ENCODE assay signal across 11 cellular contexts in the genomic region with DNA sequence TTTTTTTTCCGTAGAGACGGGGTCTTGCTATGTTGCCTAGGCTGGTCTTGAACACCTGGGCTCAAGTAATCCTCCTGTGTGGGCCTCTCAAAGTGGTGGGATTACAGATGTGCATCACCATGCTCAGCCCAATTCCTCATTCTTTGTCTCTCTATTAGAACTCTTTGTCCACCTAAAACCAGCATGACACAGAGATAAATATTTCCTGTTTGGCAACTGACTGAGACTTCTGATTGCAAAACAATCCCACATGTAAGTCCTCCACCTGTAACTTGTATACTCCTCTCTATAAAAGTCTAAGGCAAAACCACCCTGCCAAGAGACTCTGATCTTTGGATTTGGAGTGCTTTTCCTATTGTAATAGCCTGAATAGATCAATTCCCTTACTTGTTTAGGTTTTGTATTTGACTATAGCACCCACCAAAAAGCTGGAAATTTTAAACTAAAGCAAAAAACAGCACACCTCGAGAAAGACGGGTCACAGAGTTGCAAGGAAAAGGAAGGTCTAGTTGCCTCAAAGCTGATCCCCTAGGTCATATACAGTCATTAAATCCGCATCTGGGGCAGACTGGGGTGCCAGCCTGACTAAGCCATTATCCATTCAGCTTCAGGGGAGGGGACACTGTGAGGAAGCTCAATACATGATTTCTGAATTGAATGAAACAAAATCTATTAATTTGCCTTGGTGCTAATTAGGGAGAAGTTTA. TPM values are rescaled to one million over a fixed set of nuclear protein-coding genes. Genes with fewer than 3 reads are reported as not detected.
DNase-seq lines count a peak whose midpoint lies in the region; TF ChIP-seq lines count a peak whose summit lies in the region.
"Had no signal": no experiment of that assay in that cellular context is flagged by ENCODE, and none has a peak within 500 bp of the region (broad histone marks: within the 10 kb centered on the region; RNA-seq: fewer than 3 reads in every experiment).

No MANE protein-coding gene starts in this region.

- no peak overlapping the region for H3K4me3 Mint-ChIP-seq in progenitor cell of endocrine pancreas (ENCODE audit: low read depth)
- H3K4me3 Mint-ChIP-seq: T-cell had no signal

- WGBS in SK-N-SH (ENCODE audit: low lambda C conversion rate) = 81% methylated on average over 5 of the region's 5 CpGs
- 45 to 62% (median 56%) methylated on average over 5 of the region's 5 CpGs for WGBS in stomach, 5 donors

- H3K36me3 ChIP-seq in SK-N-SH (replicated peaks in 1 of 2; ENCODE audit: control insufficient read depth in 1 of 2, insufficient read depth in 2 of 2, low read length in 1 of 2) (peaks cover 4 to 5% of the 10 kb centered on the region in 2 experiments), stomach (peaks cover 5 to 14% (median 12%) of the 10 kb centered on the region in 4 donors), MM.1S (replicated peaks; ENCODE audit: insufficient read depth, low read length) (no peaks in the 10 kb centered on the region)

- TF ChIP-seq EP300 in SK-N-SH (IDR thresholded peaks at IDR 0.05; ENCODE audit: borderline replicate concordance in 1 of 2, low read depth in 1 of 2, low read length in 1 of 2) (no peak), stomach (IDR thresholded peaks at IDR 0.05) (no peak)

- peak overlapping the region; percentile 9 to 51; a peak in 3 of 4 replicates for H3K27ac ChIP-seq in SK-N-SH (ENCODE audit: low read depth in 2 of 2, low read length in 1 of 2)
- peak overlapping the region in 4 of 5 donors; percentile 39 to 77 (median 54) for H3K27ac ChIP-seq in stomach
- no peak overlapping the region for H3K27ac ChIP-seq in MM.1S (ENCODE audit: low read length)
- H3K27ac ChIP-seq: vagina had no signal

- H3K4me1 ChIP-seq in SK-N-SH (ENCODE audit: control insufficient read depth in 1 of 2, insufficient read depth in 2 of 2, low read depth in 1 of 2, low read length in 1 of 2) (peaks cover 2 to 32% of the 10 kb centered on the region in 2 experiments; a peak in 2 of 4 replicates), stomach (peaks cover 8 to 18% (median 15%) of the 10 kb centered on the region in 4 donors), MM.1S (ENCODE audit: low read length) (no peaks in the 10 kb centered on the region)

- H3K9ac ChIP-seq in SK-N-SH = no peak overlapping the region
- H3K9ac ChIP-seq in MM.1S (ENCODE audit: low read length) = no peak overlapping the region

- H3K27me3 Mint-ChIP-seq in progenitor cell of endocrine pancreas = no peaks in the 10 kb centered on the region
- H3K27me3 Mint-ChIP-seq: T-cell had no signal

- no peak overlapping the region for H3K27ac Mint-ChIP-seq in progenitor cell of endocrine pancreas
- H3K27ac Mint-ChIP-seq: T-cell had no signal

- H3K36me3 Mint-ChIP-seq in progenitor cell of endocrine pancreas (ENCODE audit: insufficient read depth) = no peaks in the 10 kb centered on the region

- H3K4me1 Mint-ChIP-seq in progenitor cell of endocrine pancreas (ENCODE audit: low read depth) = peaks cover 10% of the 10 kb centered on the region

- H4K20me1 ChIP-seq in SK-N-SH (ENCODE audit: insufficient read depth) (no peaks in the 10 kb centered on the region), MM.1S (ENCODE audit: insufficient read depth, low read length) (no peaks in the 10 kb centered on the region)

- DNase-seq in SIG-M5 treated with dmso at 0.1 percent for 504 hours (lab: John Stamatoyannopoulos, UW; ENCODE audit: unreplicated experiment) (peak; percentile 33), SIG-M5 (lab: John Stamatoyannopoulos, UW) (no peak), SK-N-SH (no peak), fibroblast of villous mesenchyme (ENCODE audit: low read depth) (peak; percentile 84), stomach (no peak), progenitor cell of endocrine pancreas (ENCODE audit: low spot score, unreplicated experiment) (no peak), MM.1S (no peak), GM10266 (ENCODE audit: extremely low spot score) (no peak)
- DNase-seq: NCI-H1930, T-cell had no signal

- 0 out of 2 replicates have a peak overlapping the region, but pooled peaks have one; percentile 20 for H2AFZ ChIP-seq in SK-N-SH (ENCODE audit: low read depth)
- H2AFZ ChIP-seq in MM.1S (ENCODE audit: low read length) = no peak overlapping the region

- TF ChIP-seq CTCF in SK-N-SH (IDR thresholded peaks at IDR 0.05) (no peak), fibroblast of villous mesenchyme (IDR thresholded peaks at IDR 0.05; ENCODE audit: insufficient read depth, low read depth, low read length) (no peak), stomach (IDR thresholded peaks at IDR 0.05) (no peak), progenitor cell of endocrine pancreas (IDR thresholded peaks at IDR 0.05; ENCODE audit: unreplicated experiment) (no peak), MM.1S (IDR thresholded peaks at IDR 0.05; ENCODE audit: low read length) (no peak), GM10266 (IDR thresholded peaks at IDR 0.05; ENCODE audit: control insufficient read depth, insufficient read depth, low read depth, missing control alignments) (no peak)

- no peak for TF ChIP-seq RAD21 in SK-N-SH (IDR thresholded peaks at IDR 0.05; ENCODE audit: low read length)

- H3K4me3 ChIP-seq in SK-N-SH (ENCODE audit: low read depth in 2 of 2, low read length in 1 of 2) (no peak overlapping the region), fibroblast of villous mesenchyme (ENCODE audit: low read depth, low read length) (no peak overlapping the region), stomach (no peak overlapping the region), MM.1S (ENCODE audit: low read length) (no peak overlapping the region)
- H3K4me3 ChIP-seq: vagina had no signal

- CTCF ChIA-PET in SK-N-SH (lab: Yijun Ruan, JAX) = interaction anchor here (1.3 to 6.3 kb wide), 3 partner anchors 14 to 381 kb away, joined by 3 to 69 read pairs (median 19); a partner anchor contains a TSS

- H3K27me3 ChIP-seq in SK-N-SH (ENCODE audit: insufficient read depth) (no peaks in the 10 kb centered on the region), stomach (no peaks in the 10 kb centered on the region), MM.1S (replicated peaks; ENCODE audit: insufficient read depth, low read length) (no peaks in the 10 kb centered on the region)
- H3K27me3 ChIP-seq: vagina had no signal

- H3K4me2 ChIP-seq in SK-N-SH (peak overlapping the region; percentile 22; the same call in 1 of the 2 replicates), MM.1S (ENCODE audit: low read depth, low read length) (no peak overlapping the region)

- no peaks in the 10 kb centered on the region for H3K79me2 ChIP-seq in SK-N-SH (ENCODE audit: insufficient read depth)
- no peaks in the 10 kb centered on the region for H3K79me2 ChIP-seq in MM.1S (ENCODE audit: low read length)

- intact Hi-C loops in stomach (cut with DNase I; ENCODE audit: low total_unique reads) = loop anchor here (5.0 kb wide), 1 partner anchor 323 kb away; no protein-coding TSS in a partner anchor

- no peaks in the 10 kb centered on the region for H3K9me2 ChIP-seq in SK-N-SH
- H3K9me2 ChIP-seq in MM.1S (replicated peaks; ENCODE audit: insufficient read depth, low read length) = no peaks in the 10 kb centered on the region

- POLR2A ChIA-PET in SK-N-SH (lab: Yijun Ruan, JAX) = no interaction called here

- peaks cover 13% of the 10 kb centered on the region for H3F3A ChIP-seq in SK-N-SH (replicated peaks; ENCODE audit: insufficient read depth)
- H3F3A ChIP-seq in MM.1S (ENCODE audit: insufficient read depth, low read length) = no peaks in the 10 kb centered on the region

- H3K9me3 Mint-ChIP-seq in progenitor cell of endocrine pancreas (ENCODE audit: low read depth) = no peaks in the 10 kb centered on the region
- H3K9me3 Mint-ChIP-seq: T-cell had no signal

- no peaks in the 10 kb centered on the region for H3K9me3 ChIP-seq in SK-N-SH
- H3K9me3 ChIP-seq in stomach = no peaks in the 10 kb centered on the region
- no peaks in the 10 kb centered on the region for H3K9me3 ChIP-seq in MM.1S (replicated peaks; ENCODE audit: insufficient read depth, low read length)
- H3K9me3 ChIP-seq: vagina had no signal

- TF ChIP-seq POLR2A in stomach (IDR thresholded peaks at IDR 0.05) = no peak

TF ChIP-seq in SK-N-SH, 30 proteins besides CTCF, POLR2A, EP300 and RAD21:
- TF ChIP-seq FOXM1 (IDR thresholded peaks at IDR 0.05; ENCODE audit: low read depth) (no peak), TCF12 (IDR thresholded peaks at IDR 0.05) (peak; percentile 30; the same call in 1 of the 2 replicates), NFIC (IDR thresholded peaks at IDR 0.05; ENCODE audit: borderline replicate concordance) (peak; percentile 33; the same call in 1 of the 2 replicates)
- TF ChIP-seq, protein P1, sequence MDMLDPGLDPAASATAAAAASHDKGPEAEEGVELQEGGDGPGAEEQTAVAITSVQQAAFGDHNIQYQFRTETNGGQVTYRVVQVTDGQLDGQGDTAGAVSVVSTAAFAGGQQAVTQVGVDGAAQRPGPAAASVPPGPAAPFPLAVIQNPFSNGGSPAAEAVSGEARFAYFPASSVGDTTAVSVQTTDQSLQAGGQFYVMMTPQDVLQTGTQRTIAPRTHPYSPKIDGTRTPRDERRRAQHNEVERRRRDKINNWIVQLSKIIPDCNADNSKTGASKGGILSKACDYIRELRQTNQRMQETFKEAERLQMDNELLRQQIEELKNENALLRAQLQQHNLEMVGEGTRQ (IDR thresholded peaks at IDR 0.05; ENCODE audit: borderline replicate concordance, low read depth, low read length) = no peak

RNA-seq across cellular contexts. Expression of a gene that starts 13.5 kb away (rescaled TPM):
- polyA plus RNA-seq in SK-N-SH (2012; rRNA removed) (0.78 and 0.81 TPM in 2 replicates), stomach (under 1 TPM; 0.46 to 0.78 (median 0.50) TPM)
- polyA plus RNA-seq in SK-N-SH (2012; cell fraction: cytosol; rRNA removed) = 0.68 and 0.95 TPM in 2 replicates
- polyA plus RNA-seq in SK-N-SH (2012; cell fraction: nucleus; rRNA removed) = 0.77 and 2.3 TPM in 2 replicates
- total RNA-seq in fibroblast of villous mesenchyme (2.9 and 3.9 TPM in 2 replicates), stomach (10 to 100 TPM in 2 of 5 donors, 1 to 10 TPM in 3; 1.8 to 21.0 (median 6.7) TPM), progenitor cell of endocrine pancreas (22.5 and 24.6 TPM in 2 replicates)

RNA-seq across cellular contexts. Expression of a gene that starts 45.3 kb away (rescaled TPM):
- polyA plus RNA-seq in SK-N-SH (2012; rRNA removed) = 470 and 474 TPM in 2 replicates
- polyA plus RNA-seq in SK-N-SH (2012; cell fraction: cytosol; rRNA removed) = 481 and 493 TPM in 2 replicates
- polyA plus RNA-seq in SK-N-SH (2012; cell fraction: nucleus; rRNA removed) = 411 and 462 TPM in 2 replicates
- total RNA-seq in fibroblast of villous mesenchyme = 465 and 522 TPM in 2 replicates
- total RNA-seq in stomach = 100 to 1,000 TPM; 164 to 835 (median 275) TPM
- 100 to 1,000 TPM; 188 to 267 (median 224) TPM for polyA plus RNA-seq in stomach
- 716 and 720 TPM in 2 replicates for total RNA-seq in progenitor cell of endocrine pancreas

RNA-seq across cellular contexts. Expression of a gene that starts 45.9 kb away (rescaled TPM):
- polyA plus RNA-seq in SK-N-SH (2012; rRNA removed) = 0.96 and 1.0 TPM in 2 replicates
- 2.5 and 2.9 TPM in 2 replicates for polyA plus RNA-seq in SK-N-SH (2012; cell fraction: cytosol; rRNA removed)
- polyA plus RNA-seq in SK-N-SH (2012; cell fraction: nucleus; rRNA removed) = 0.69 and 1.4 TPM in 2 replicates
- 6.1 and 7.8 TPM in 2 replicates for total RNA-seq in fibroblast of villous mesenchyme
- 10 to 100 TPM in 2 of 5 donors, 1 to 10 TPM in 1, not detected in 2; 5.2 to 20.5 (median 15.1) TPM for total RNA-seq in stomach
- polyA plus RNA-seq in stomach = 1 to 10 TPM; 3.2 to 5.0 (median 3.3) TPM
- total RNA-seq in progenitor cell of endocrine pancreas = 17.0 and 19.0 TPM in 2 replicates

Comparison
In these comparisons a context has a peak if more than half of its experiments do, and no peak if none do; other contexts are left out.
1. DNase-seq: peak in SIG-M5 treated with dmso at 0.1 percent for 504 hours (single experiment) and fibroblast of villous mesenchyme (single experiment); none in SIG-M5 (single experiment), SK-N-SH (single experiment), stomach (single experiment), progenitor cell of endocrine pancreas (single experiment), MM.1S (single experiment) and GM10266 (single experiment).